21 cellular contexts compared by ENCODE assay signal in the genomic region with DNA sequence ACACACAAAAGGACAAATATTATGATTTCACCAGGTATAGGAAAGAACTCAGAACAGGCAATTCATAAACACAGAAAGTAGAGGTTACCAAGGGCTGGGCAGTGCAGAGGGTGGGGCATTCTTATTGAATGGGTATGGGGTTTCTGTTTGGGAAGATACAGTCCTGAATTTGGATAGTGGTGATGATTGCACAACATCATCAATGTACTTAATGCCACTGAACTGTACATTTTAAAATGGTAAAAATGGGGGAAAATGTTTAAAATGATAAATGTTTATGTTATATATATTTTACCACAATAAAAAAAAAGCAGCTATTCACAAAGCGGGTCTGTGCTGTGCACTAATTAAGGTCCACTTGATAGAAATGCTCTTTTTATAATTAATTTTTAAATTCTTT.
DNase-seq lines count a peak whose midpoint lies in the region; ATAC-seq, FAIRE-seq and TF ChIP-seq lines count a peak whose summit lies in the region.
"Had no signal": no experiment of that assay in that cellular context is flagged by ENCODE, and none has a peak within 500 bp of the region (broad histone marks: within the 10 kb centered on the region; RNA-seq: fewer than 3 reads in every experiment).

No MANE protein-coding gene starts in this region.

- H3K4me1 ChIP-seq in HepG2 (ENCODE audit: insufficient read depth, low read length) (peaks cover 12% of the 10 kb centered on the region), right lobe of liver (no peaks in the 10 kb centered on the region), OCI-LY3 (ENCODE audit: low read length) (peaks cover 20% of the 10 kb centered on the region), smooth muscle cell (ENCODE audit: low read depth) (no peaks in the 10 kb centered on the region)
- H3K4me1 ChIP-seq: A549 had no signal

- H3K9ac ChIP-seq in HepG2 (ENCODE audit: insufficient read depth, low read depth, low read length) (no peak overlapping the region), OCI-LY3 (ENCODE audit: low read length) (no peak overlapping the region), smooth muscle cell (ENCODE audit: low read depth) (no peak overlapping the region)
- H3K9ac ChIP-seq: BLaER1 treated with 17β-estradiol and CSF1 and Interleukin-3, amounts not matched to agents 10 nM and 100 nM had no signal

- in situ Hi-C loops in HepG2 (cut with HindIII; ENCODE audit: extremely low pct_ligation_motif_present, low pct_unique_long_range_greater_than_20kb): no loop called here

- no peaks in the 10 kb centered on the region for H3F3A ChIP-seq in smooth muscle cell (ENCODE audit: low read depth)

- H3K79me2 ChIP-seq in HepG2 (ENCODE audit: insufficient read depth, low read length) (no peaks in the 10 kb centered on the region), OCI-LY3 (ENCODE audit: low read length) (no peaks in the 10 kb centered on the region), smooth muscle cell (ENCODE audit: low read depth) (no peaks in the 10 kb centered on the region)

- H3K4me3 ChIP-seq in HepG2 (replicated peaks in 1 of 3; ENCODE audit: insufficient read depth in 1 of 3, low read depth in 2 of 3, low read length in 3 of 3) (no peak overlapping the region), right lobe of liver (no peak overlapping the region), OCI-LY3 (ENCODE audit: low read length) (no peak overlapping the region), smooth muscle cell (no peak overlapping the region), MG63 (no peak overlapping the region)
- H3K4me3 ChIP-seq: A549; BLaER1 treated with 17β-estradiol and CSF1 and Interleukin-3, amounts not matched to agents 10 nM and 100 nM had no signal

- TF ChIP-seq POLR2A in HepG2 (IDR thresholded peaks at IDR 0.05; ENCODE audit: insufficient read depth in 1 of 2, low read depth in 2 of 2, low read length in 2 of 2): no peak
- TF ChIP-seq POLR2A in right lobe of liver (IDR thresholded peaks at IDR 0.05): no peak

- peaks cover 0 to 14% of the 10 kb centered on the region in 2 experiments; a peak in 1 of 5 replicates for H3K27me3 ChIP-seq in HepG2 (ENCODE audit: control insufficient read depth in 1 of 2, insufficient read depth in 2 of 2, low read length in 2 of 2)
- no peaks in the 10 kb centered on the region for H3K27me3 ChIP-seq in right lobe of liver
- no peaks in the 10 kb centered on the region; the same call in 1 of the 2 replicates for H3K27me3 ChIP-seq in OCI-LY3 (ENCODE audit: low read depth, low read length)
- H3K27me3 ChIP-seq in smooth muscle cell (ENCODE audit: low read depth): no peaks in the 10 kb centered on the region
- no peaks in the 10 kb centered on the region for H3K27me3 ChIP-seq in MG63
- H3K27me3 ChIP-seq: BLaER1 treated with 17β-estradiol and CSF1 and Interleukin-3, amounts not matched to agents 10 nM and 100 nM had no signal

- no peak for FAIRE-seq in HepG2 (lab: Jason Lieb, UNC)
- FAIRE-seq: A549, D721Med, G401.6, GM19239 had no signal

- no peak for TF ChIP-seq CTCF in HepG2 (CRISPR knock-in tag; IDR thresholded peaks at IDR 0.05)
- no peak for TF ChIP-seq CTCF in right lobe of liver (IDR thresholded peaks at IDR 0.05)
- no peak for TF ChIP-seq CTCF in OCI-LY3 (IDR thresholded peaks at IDR 0.05; ENCODE audit: low read depth, low read length)
- no peak for TF ChIP-seq CTCF in smooth muscle cell (IDR thresholded peaks at IDR 0.05; ENCODE audit: borderline replicate concordance, insufficient read depth, poor library complexity, severe bottlenecking)

- CTCF ChIA-PET in HepG2 (lab: Yijun Ruan, JAX; ENCODE audit: low intra/inter-chr PET ratio, low total read pairs): no interaction called here

- ATAC-seq in HepG2 (no peak), right lobe of liver (no peak)
- ATAC-seq: A549; CD8-positive, alpha-beta T cell had no signal

- H3K9me3 ChIP-seq in HepG2 (ENCODE audit: low read length): no peaks in the 10 kb centered on the region
- no peaks in the 10 kb centered on the region for H3K9me3 ChIP-seq in right lobe of liver
- no peaks in the 10 kb centered on the region for H3K9me3 ChIP-seq in OCI-LY3 (ENCODE audit: insufficient read depth, low read length)
- no peaks in the 10 kb centered on the region for H3K9me3 ChIP-seq in smooth muscle cell (replicated peaks; ENCODE audit: low read depth)
- H3K9me3 ChIP-seq in MG63: no peaks in the 10 kb centered on the region
- H3K9me3 ChIP-seq: A549, Caco-2 had no signal

- H4K20me1 ChIP-seq in HepG2 (ENCODE audit: insufficient read depth, low read length) (no peaks in the 10 kb centered on the region), OCI-LY3 (ENCODE audit: insufficient read depth, low read length) (no peaks in the 10 kb centered on the region), smooth muscle cell (ENCODE audit: low read depth) (no peaks in the 10 kb centered on the region)
- H4K20me1 ChIP-seq: BLaER1 treated with 17β-estradiol and CSF1 and Interleukin-3, amounts not matched to agents 10 nM and 100 nM had no signal

- H2AFZ ChIP-seq in HepG2 (ENCODE audit: low read length): no peak overlapping the region
- H2AFZ ChIP-seq in OCI-LY3 (ENCODE audit: low read depth, low read length): peak overlapping the region; percentile 13; the same call in 1 of the 2 replicates
- H2AFZ ChIP-seq in smooth muscle cell (ENCODE audit: low read depth): no peak overlapping the region

- DNase-seq in NCI-H146 treated with DMSO at 0.1 percent for 48 hours (lab: John Stamatoyannopoulos, UW; ENCODE audit: unreplicated experiment) (peak; percentile 72), NCI-H146 (lab: John Stamatoyannopoulos, UW) (no peak), HepG2 (ENCODE audit: low spot score) (no peak), right lobe of liver (no peak), smooth muscle cell (lab: John Stamatoyannopoulos, UW; ENCODE audit: unreplicated experiment) (no peak), MG63 (no peak)
- DNase-seq: AML-193; Caco-2; Calu3; CD4-positive, alpha-beta T cell; CD8-positive, alpha-beta T cell; DMS79 treated with DMSO at 0.1 percent for 48 hours; GF-D8 had no signal

- H3K27ac ChIP-seq in HepG2 (ENCODE audit: extremely low read length, insufficient read depth, low read length) (no peak overlapping the region), right lobe of liver (no peak overlapping the region), OCI-LY3 (ENCODE audit: low read length) (no peak overlapping the region), smooth muscle cell (ENCODE audit: low read depth) (no peak overlapping the region)
- H3K27ac ChIP-seq: 22Rv1; A549; BLaER1 treated with 17β-estradiol and CSF1 and Interleukin-3, amounts not matched to agents 10 nM and 100 nM; C4-2B had no signal

- intact Hi-C loops in HepG2 (cut with micrococcal nuclease; ENCODE audit: unreplicated experiment) (no loop called here), right lobe of liver (cut with DNase I) (no loop called here)

- H3K4me2 ChIP-seq in HepG2 (ENCODE audit: low read depth, low read length) (no peak overlapping the region), OCI-LY3 (ENCODE audit: low read length) (peak overlapping the region; percentile 46), smooth muscle cell (no peak overlapping the region)
- H3K4me2 ChIP-seq: A549; BLaER1 treated with 17β-estradiol and CSF1 and Interleukin-3, amounts not matched to agents 10 nM and 100 nM had no signal

- TF ChIP-seq RAD21 in HepG2 (CRISPR knock-in tag; IDR thresholded peaks at IDR 0.05): no peak

- 95% methylated on average over 1 of the region's 1 CpG for WGBS in HepG2 (ENCODE audit: low lambda C conversion rate)
- WGBS in right lobe of liver (ENCODE audit: insufficient coverage, low coverage, low lambda C conversion rate, missing lambda C conversion rate): 90% methylated on average over 1 of the region's 1 CpG
- WGBS in smooth muscle cell (ENCODE audit: low lambda C conversion rate): 93% methylated on average over 1 of the region's 1 CpG

- BruUV-seq in HepG2 (replicated peaks; lab: Mats Ljungman, UMichigan): no TSS peak

- POLR2A ChIA-PET in HepG2 (lab: Yijun Ruan, JAX): no interaction called here

- no peaks in the 10 kb centered on the region for H3K36me3 ChIP-seq in HepG2 (replicated peaks in 1 of 2; ENCODE audit: control insufficient read depth in 1 of 2, insufficient read depth in 2 of 2, low read length in 2 of 2)
- H3K36me3 ChIP-seq in right lobe of liver: no peaks in the 10 kb centered on the region
- H3K36me3 ChIP-seq in OCI-LY3 (replicated peaks; ENCODE audit: low read depth, low read length): no peaks in the 10 kb centered on the region
- H3K36me3 ChIP-seq in smooth muscle cell (ENCODE audit: low read depth): no peaks in the 10 kb centered on the region
- no peaks in the 10 kb centered on the region for H3K36me3 ChIP-seq in MG63
- H3K36me3 ChIP-seq: BLaER1 treated with 17β-estradiol and CSF1 and Interleukin-3, amounts not matched to agents 10 nM and 100 nM had no signal

- no peak for TF ChIP-seq EP300 in HepG2 (IDR thresholded peaks at IDR 0.05; ENCODE audit: low read depth in 2 of 2, low read length in 2 of 2)
- TF ChIP-seq EP300 in HepG2 (CRISPR knock-in tag; IDR thresholded peaks at IDR 0.05; ENCODE audit: borderline replicate concordance): no peak

TF ChIP-seq in HepG2, 621 proteins besides CTCF, POLR2A, EP300 and RAD21:
- peak; percentile 73 for TF ChIP-seq CEBPB (IDR thresholded peaks at IDR 0.05; ENCODE audit: borderline replicate concordance, low read depth, low read length)
- no peak for TF ChIP-seq ZNF367 (CRISPR knock-in tag; IDR thresholded peaks at IDR 0.05; ENCODE audit: borderline replicate concordance)
